23 cellular contexts compared by ENCODE assay signal in the genomic region with DNA sequence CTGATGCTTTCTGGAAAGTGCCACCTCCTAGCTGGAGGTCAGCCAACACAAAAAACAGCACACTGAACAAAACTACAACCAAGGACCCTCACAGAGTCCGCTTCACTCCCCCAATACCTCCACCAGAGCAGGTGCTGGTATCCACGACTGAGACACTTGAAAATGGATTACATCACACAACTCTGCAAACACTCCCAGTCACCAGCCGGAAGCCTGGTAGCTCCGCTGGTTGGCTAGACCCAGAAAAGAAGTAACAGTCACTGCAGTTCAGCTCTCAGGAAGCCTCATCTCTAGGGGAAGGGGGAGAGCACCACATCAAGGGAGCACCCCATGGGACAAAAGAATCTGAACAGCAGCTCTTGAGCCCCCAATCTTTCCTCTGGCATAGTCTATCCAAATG.
DNase-seq lines count a peak whose midpoint lies in the region; FAIRE-seq and TF ChIP-seq lines count a peak whose summit lies in the region.
"Had no signal": no experiment of that assay in that cellular context is flagged by ENCODE, and none has a peak within 500 bp of the region (broad histone marks: within the 10 kb centered on the region; RNA-seq: fewer than 3 reads in every experiment).

No MANE protein-coding gene starts in this region.

- DNase-seq in activated CD4-positive, alpha-beta T cell treated with anti-CD3 and anti-CD28 coated beads, Interleukin-2, amount 10 ng/mL, durations not matched to agents 24 days and 14 days, result no peak
- DNase-seq in activated CD4-positive, alpha-beta T cell treated with anti-CD3 and anti-CD28 coated beads for 1 hour, result no peak
- DNase-seq in NCI-H2029 (lab: John Stamatoyannopoulos, UW) (peak; percentile 75), endodermal cell (no peak), osteoblast (ENCODE audit: insufficient read length, low spot score, missing footprints) (no peak), cerebellar cortex (ENCODE audit: low spot score) (no peak), kidney (no peak)
- DNase-seq: activated CD4-positive, alpha-beta T cell treated with anti-CD3 and anti-CD28 coated beads, Interleukin-2, amount 10 ng/mL, durations not matched to agents 7 days and 5 days; head of caudate nucleus; NCI-H1092 treated with DMSO at 0.1 percent for 48 hours; NCI-H2107; NCI-H526 treated with DMSO at 0.1 percent for 48 hours; psoas muscle; small intestine; stimulated activated CD4-positive, alpha-beta T cell treated with anti-CD3 and anti-CD28 coated beads, Interleukin-2, amount 100 ng/mL, for 48 hours had no signal

- H3K9me3 Mint-ChIP-seq in activated CD4-positive, alpha-beta T cell treated with anti-CD3 and anti-CD28 coated beads, Interleukin-2, amount 10 ng/mL, durations not matched to agents 24 days and 14 days, result no peaks in the 10 kb centered on the region
- H3K9me3 Mint-ChIP-seq in endodermal cell, result no peaks in the 10 kb centered on the region
- H3K9me3 Mint-ChIP-seq: stimulated activated naive CD8-positive, alpha-beta T cell treated with anti-CD3 and anti-CD28 coated beads, Interleukin-15, Interleukin-2, amounts not matched to agents 100 ng/mL and 50 ng/mL, for 24 hours had no signal

- H3K9me3 ChIP-seq in BLaER1 treated with 17β-estradiol and CSF1 and Interleukin-3, amounts not matched to agents 10 nM and 100 nM (replicated peaks in 1 of 11), result peaks cover 6 to 18% (median 10%) of the 10 kb centered on the region in 11 experiments; a peak in 13 of 22 replicates
- no peaks in the 10 kb centered on the region for H3K9me3 ChIP-seq in endodermal cell (ENCODE audit: control insufficient read depth, low read length)
- H3K9me3 ChIP-seq in osteoblast (ENCODE audit: low read depth, low read length), result no peaks in the 10 kb centered on the region
- no peaks in the 10 kb centered on the region for H3K9me3 ChIP-seq in kidney (ENCODE audit: control insufficient read depth in 1 of 2, low read length in 2 of 2)
- H3K9me3 ChIP-seq: psoas muscle had no signal

- WGBS in endodermal cell (ENCODE audit: insufficient coverage in 1 of 2, insufficient read length in 1 of 2), 2 experiments, result 95 to 100% methylated on average over 2 to 4 of the region's 4 CpGs

- H3K4me1 ChIP-seq in BLaER1 treated with 17β-estradiol and CSF1 and Interleukin-3, amounts not matched to agents 10 nM and 100 nM, result peaks cover 10 to 35% (median 18%) of the 10 kb centered on the region in 10 experiments
- H3K4me1 ChIP-seq in endodermal cell (ENCODE audit: control insufficient read depth, insufficient read depth, low read length), result no peaks in the 10 kb centered on the region
- no peaks in the 10 kb centered on the region for H3K4me1 ChIP-seq in osteoblast (ENCODE audit: insufficient read depth, low read length)
- no peaks in the 10 kb centered on the region for H3K4me1 ChIP-seq in kidney (ENCODE audit: control insufficient read depth in 1 of 2, insufficient read depth in 1 of 2, low read depth in 1 of 2, low read length in 2 of 2)
- H3K4me1 ChIP-seq: psoas muscle had no signal

- peak overlapping the region; percentile 18 to 90 (median 73); a peak in 21 of 22 replicates for H3K4me2 ChIP-seq in BLaER1 treated with 17β-estradiol and CSF1 and Interleukin-3, amounts not matched to agents 10 nM and 100 nM
- H3K4me2 ChIP-seq in osteoblast (ENCODE audit: insufficient read depth, low read length), result no peak overlapping the region
- H3K4me2 ChIP-seq: KMS-11 had no signal

- H3K4me3 Mint-ChIP-seq in activated CD4-positive, alpha-beta T cell treated with anti-CD3 and anti-CD28 coated beads, Interleukin-2, amount 10 ng/mL, durations not matched to agents 24 days and 14 days, result no peak overlapping the region
- H3K4me3 Mint-ChIP-seq in endodermal cell, result no peak overlapping the region
- H3K4me3 Mint-ChIP-seq: activated CD4-positive, alpha-beta T cell treated with anti-CD3 and anti-CD28 coated beads, Interleukin-2, amount 10 ng/mL, durations not matched to agents 7 days and 5 days; B cell; stimulated activated naive CD8-positive, alpha-beta T cell treated with anti-CD3 and anti-CD28 coated beads, Interleukin-15, Interleukin-2, amounts not matched to agents 100 ng/mL and 50 ng/mL, for 24 hours; type B pancreatic cell had no signal

- 0 out of 20 replicates have a peak overlapping the region, but pooled peaks of 1 of the 10 experiments have one; percentile 17 for H3K4me3 ChIP-seq in BLaER1 treated with 17β-estradiol and CSF1 and Interleukin-3, amounts not matched to agents 10 nM and 100 nM
- H3K4me3 ChIP-seq in endodermal cell (ENCODE audit: low read length) (no peak overlapping the region), osteoblast (ENCODE audit: insufficient read depth, low read length) (no peak overlapping the region), kidney (ENCODE audit: low read length in 2 of 2) (no peak overlapping the region)
- H3K4me3 ChIP-seq: psoas muscle had no signal

- no peaks in the 10 kb centered on the region for H3K27me3 ChIP-seq in BLaER1 treated with 17β-estradiol and CSF1 and Interleukin-3, amounts not matched to agents 10 nM and 100 nM
- no peaks in the 10 kb centered on the region for H3K27me3 ChIP-seq in endodermal cell (ENCODE audit: control insufficient read depth, insufficient read depth, low read length, poor library complexity, severe bottlenecking)
- H3K27me3 ChIP-seq in osteoblast (ENCODE audit: insufficient read depth, low read length), result no peaks in the 10 kb centered on the region

- peak overlapping the region; percentile 49 for H3K27ac Mint-ChIP-seq in activated CD4-positive, alpha-beta T cell treated with anti-CD3 and anti-CD28 coated beads, Interleukin-2, amount 10 ng/mL, durations not matched to agents 24 days and 14 days
- peak overlapping the region; percentile 42 for H3K27ac Mint-ChIP-seq in endodermal cell
- H3K27ac Mint-ChIP-seq: activated CD4-positive, alpha-beta T cell treated with anti-CD3 and anti-CD28 coated beads, Interleukin-2, amount 10 ng/mL, durations not matched to agents 7 days and 5 days; B cell; stimulated activated naive CD8-positive, alpha-beta T cell treated with anti-CD3 and anti-CD28 coated beads, Interleukin-15, Interleukin-2, amounts not matched to agents 100 ng/mL and 50 ng/mL, for 24 hours; type B pancreatic cell had no signal

- intact Hi-C loops in activated CD4-positive, alpha-beta T cell treated with anti-CD3 and anti-CD28 coated beads, Interleukin-2, amount 10 ng/mL, durations not matched to agents 24 days and 14 days (cut with micrococcal nuclease), result no loop called here
- intact Hi-C loops in kidney (cut with DNase I), result no loop called here

- H3K4me1 Mint-ChIP-seq in activated CD4-positive, alpha-beta T cell treated with anti-CD3 and anti-CD28 coated beads, Interleukin-2, amount 10 ng/mL, durations not matched to agents 24 days and 14 days, result peaks cover 14% of the 10 kb centered on the region
- H3K4me1 Mint-ChIP-seq in endodermal cell, result peaks cover 20% of the 10 kb centered on the region

- no peaks in the 10 kb centered on the region for H4K20me1 ChIP-seq in BLaER1 treated with 17β-estradiol and CSF1 and Interleukin-3, amounts not matched to agents 10 nM and 100 nM
- no peaks in the 10 kb centered on the region for H4K20me1 ChIP-seq in osteoblast (ENCODE audit: insufficient read depth, low read length)

- no peak overlapping the region for H2AFZ ChIP-seq in osteoblast (ENCODE audit: low read length)

- peak overlapping the region in 2 of 11 experiments; percentile 14 to 52; a peak in 2 of 22 replicates for H3K9ac ChIP-seq in BLaER1 treated with 17β-estradiol and CSF1 and Interleukin-3, amounts not matched to agents 10 nM and 100 nM
- H3K9ac ChIP-seq in endodermal cell (ENCODE audit: extremely low read depth, low read length, poor library complexity, severe bottlenecking) (no peak overlapping the region), kidney (ENCODE audit: low read length in 2 of 2) (no peak overlapping the region)
- H3K9ac ChIP-seq: KMS-11 had no signal

- peak overlapping the region in 4 of 11 experiments; percentile 29 to 75 (median 46); a peak in 7 of 22 replicates for H3K27ac ChIP-seq in BLaER1 treated with 17β-estradiol and CSF1 and Interleukin-3, amounts not matched to agents 10 nM and 100 nM
- H3K27ac ChIP-seq in endodermal cell (ENCODE audit: low read depth, low read length) (no peak overlapping the region), osteoblast (ENCODE audit: low read depth, low read length) (no peak overlapping the region), kidney (ENCODE audit: low read depth in 2 of 2, low read length in 2 of 2) (no peak overlapping the region)
- H3K27ac ChIP-seq: KMS-11, psoas muscle had no signal

- no peaks in the 10 kb centered on the region for H3K27me3 Mint-ChIP-seq in activated CD4-positive, alpha-beta T cell treated with anti-CD3 and anti-CD28 coated beads, Interleukin-2, amount 10 ng/mL, durations not matched to agents 24 days and 14 days
- H3K27me3 Mint-ChIP-seq in endodermal cell (ENCODE audit: insufficient read depth), result no peaks in the 10 kb centered on the region
- H3K27me3 Mint-ChIP-seq: activated CD4-positive, alpha-beta T cell treated with anti-CD3 and anti-CD28 coated beads, Interleukin-2, amount 10 ng/mL, durations not matched to agents 7 days and 5 days; B cell; stimulated activated naive CD8-positive, alpha-beta T cell treated with anti-CD3 and anti-CD28 coated beads, Interleukin-15, Interleukin-2, amounts not matched to agents 100 ng/mL and 50 ng/mL, for 24 hours; type B pancreatic cell had no signal

- peaks cover 0 to 15% (median 0%) of the 10 kb centered on the region in 11 experiments; a peak in 1 of 22 replicates for H3K36me3 ChIP-seq in BLaER1 treated with 17β-estradiol and CSF1 and Interleukin-3, amounts not matched to agents 10 nM and 100 nM
- no peaks in the 10 kb centered on the region for H3K36me3 ChIP-seq in endodermal cell (ENCODE audit: control insufficient read depth, insufficient read depth, low read length)
- H3K36me3 ChIP-seq in osteoblast (ENCODE audit: insufficient read depth, low read length), result no peaks in the 10 kb centered on the region
- no peaks in the 10 kb centered on the region for H3K36me3 ChIP-seq in kidney (ENCODE audit: control insufficient read depth in 1 of 2, insufficient read depth in 2 of 2, low read length in 2 of 2)

- TF ChIP-seq CTCF in endodermal cell (conservative IDR thresholded peaks at IDR 0.05) (no peak), osteoblast (IDR thresholded peaks at IDR 0.05; ENCODE audit: extremely low read depth, low read depth, low read length) (no peak), kidney (IDR thresholded peaks at IDR 0.05; ENCODE audit: borderline replicate concordance, extremely low read depth, insufficient read depth) (no peak)

- FAIRE-seq in kidney (lab: Jason Lieb, UNC), result no peak
- FAIRE-seq: A204.1, D721Med, G401.6, small intestine had no signal

- H3K79me2 ChIP-seq in osteoblast (ENCODE audit: insufficient read depth, low read length), result no peaks in the 10 kb centered on the region

- peaks cover 17% of the 10 kb centered on the region for H3K36me3 Mint-ChIP-seq in activated CD4-positive, alpha-beta T cell treated with anti-CD3 and anti-CD28 coated beads, Interleukin-2, amount 10 ng/mL, durations not matched to agents 24 days and 14 days (ENCODE audit: low read depth)
- H3K36me3 Mint-ChIP-seq in endodermal cell (ENCODE audit: low read depth), result peaks cover 16% of the 10 kb centered on the region
